22 cellular contexts compared by ENCODE assay signal in the genomic region with DNA sequence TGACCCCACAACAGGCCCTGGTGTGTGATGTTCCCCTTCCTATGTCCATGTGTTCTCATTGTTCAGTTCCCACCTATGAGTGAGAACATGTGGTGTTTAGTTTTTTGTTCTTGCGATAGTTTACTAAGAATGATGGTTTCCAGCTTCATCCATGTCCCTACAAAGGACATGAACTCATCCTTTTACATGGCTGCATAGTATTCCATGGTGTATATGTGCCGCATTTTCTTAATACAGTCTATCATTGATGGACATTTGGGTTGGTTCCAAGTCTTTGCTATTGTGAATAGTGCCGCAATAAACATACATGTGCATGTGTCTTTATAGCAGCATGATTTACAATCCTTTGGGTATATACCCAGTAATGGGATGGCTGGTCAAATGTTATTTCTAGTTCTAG. TPM values are rescaled to one million over a fixed set of nuclear protein-coding genes. Genes with fewer than 3 reads are reported as not detected.
"Had no signal": no experiment of that assay in that cellular context is flagged by ENCODE, and none has a peak within 500 bp of the region (broad histone marks: within the 10 kb centered on the region; RNA-seq: fewer than 3 reads in every experiment).

No MANE protein-coding gene starts in this region.

RNA-seq across cellular contexts. Expression of a gene that starts 22.6 kb away (rescaled TPM):
- total RNA-seq: naive thymus-derived CD8-positive, alpha-beta T cell; natural killer cell; natural killer cell treated with Interleukin-12 subunit alpha and Interleukin-12 subunit beta and Interleukin-15 and Interleukin-18, amount 100 ng/mL, for 72 hours; neural crest cell; occipital lobe; osteoblast; osteocyte; posterior vena cava; progenitor cell of endocrine pancreas; prostate gland; psoas muscle; pulmonary artery endothelial cell; right cardiac atrium; right lobe of liver; sciatic nerve; sigmoid colon; skeletal muscle tissue; spleen had no signal
- polyA plus RNA-seq: naive thymus-derived CD8-positive, alpha-beta T cell; neural cell; ovary; pancreas; psoas muscle; right cardiac atrium; sigmoid colon; small intestine; spleen had no signal
